In genomic region chr2:33204945-33205344, GRCh38 we compare ENCODE assay signal across 15 cellular contexts.
DNase-seq lines count a peak whose midpoint lies in the region; ATAC-seq and TF ChIP-seq lines count a peak whose summit lies in the region.
"Had no signal": no experiment of that assay in that cellular context is flagged by ENCODE, and none has a peak within 500 bp of the region (broad histone marks: within the 10 kb centered on the region; RNA-seq: fewer than 3 reads in every experiment).

No MANE protein-coding gene starts in this region.

- dilution Hi-C loops in mammary epithelial cell (cut with HindIII; ENCODE audit: low sequenced_read_pairs): no loop called here

- TF ChIP-seq CTCF in GM13976 (IDR thresholded peaks at IDR 0.05; ENCODE audit: borderline replicate concordance, control extremely low read depth, extremely low read depth, insufficient read depth, missing control alignments): no peak
- no peak for TF ChIP-seq CTCF in mammary epithelial cell (conservative IDR thresholded peaks at IDR 0.05 in 1 of 2, IDR thresholded peaks at IDR 0.05 in 1 of 2; ENCODE audit: extremely low read depth in 1 of 2, insufficient read depth in 1 of 2, low read depth in 1 of 2, low read length in 2 of 2)

- no peak overlapping the region for H3K9ac ChIP-seq in mammary epithelial cell (ENCODE audit: insufficient read depth, low read length)

- H4K20me1 ChIP-seq in mammary epithelial cell (ENCODE audit: insufficient read depth, low read length): no peaks in the 10 kb centered on the region

- peak; percentile 13 for DNase-seq in GM13976 (ENCODE audit: low spot score)
- DNase-seq in stimulated activated effector memory CD8-positive, alpha-beta T cell treated with anti-CD3 and anti-CD28 coated beads, Interleukin-12 subunit alpha, Interleukin-12 subunit beta, amount 100 ng/mL, for 72 hours (ENCODE audit: low spot score in 2 of 2): no peak
- no peak for DNase-seq in mammary epithelial cell
- DNase-seq in glomerular visceral epithelial cell (ENCODE audit: extremely low spot score): no peak
- no peak for DNase-seq in NCI-H82 treated with DMSO at 0.1 percent for 48 hours (lab: John Stamatoyannopoulos, UW; ENCODE audit: unreplicated experiment)
- DNase-seq: ACHN; activated T-cell treated with anti-CD3 and anti-CD28 coated beads, Interleukin-2, amount 50 U/mL, for 1 hour; left colon; PC-9; uterus had no signal

- H3K36me3 ChIP-seq in mammary epithelial cell (ENCODE audit: insufficient read depth, low read length): no peaks in the 10 kb centered on the region
- H3K36me3 ChIP-seq: HAP-1, uterus had no signal

- ATAC-seq in GM19328 (IDR thresholded peaks at IDR 0.05; ENCODE audit: unreplicated experiment) (peak; percentile 34), HG02571 (IDR thresholded peaks at IDR 0.05; ENCODE audit: unreplicated experiment) (peak; percentile 52), HG03196 (IDR thresholded peaks at IDR 0.05; ENCODE audit: unreplicated experiment) (peak; percentile 57)
- no peak for ATAC-seq in stimulated activated effector memory CD8-positive, alpha-beta T cell treated with anti-CD3 and anti-CD28 coated beads, Interleukin-12 subunit alpha, Interleukin-12 subunit beta, amount 100 ng/mL, for 72 hours
- ATAC-seq: left colon had no signal

- WGBS in mammary epithelial cell (ENCODE audit: low coverage, missing lambda C conversion rate): 95% methylated on average over 2 of the region's 2 CpGs

- no peaks in the 10 kb centered on the region for H3K4me1 Mint-ChIP-seq in stimulated activated effector memory CD8-positive, alpha-beta T cell treated with anti-CD3 and anti-CD28 coated beads, Interleukin-12 subunit alpha, Interleukin-12 subunit beta, amount 100 ng/mL, for 72 hours

- no peak overlapping the region for H2AFZ ChIP-seq in mammary epithelial cell (ENCODE audit: low read depth, low read length)
- H2AFZ ChIP-seq: hepatocyte, PC-9 had no signal

- H3K4me3 Mint-ChIP-seq in stimulated activated effector memory CD8-positive, alpha-beta T cell treated with anti-CD3 and anti-CD28 coated beads, Interleukin-12 subunit alpha, Interleukin-12 subunit beta, amount 100 ng/mL, for 72 hours: no peak overlapping the region

- H3K4me3 ChIP-seq in mammary epithelial cell (replicated peaks in 1 of 3; ENCODE audit: insufficient read depth in 1 of 3, low read depth in 2 of 3, low read length in 3 of 3): no peak overlapping the region
- H3K4me3 ChIP-seq: HAP-1, hepatocyte, PC-9, uterus had no signal

- H3K36me3 Mint-ChIP-seq in stimulated activated effector memory CD8-positive, alpha-beta T cell treated with anti-CD3 and anti-CD28 coated beads, Interleukin-12 subunit alpha, Interleukin-12 subunit beta, amount 100 ng/mL, for 72 hours: no peaks in the 10 kb centered on the region

- H3K4me2 ChIP-seq in mammary epithelial cell (ENCODE audit: insufficient read depth, low read depth, low read length): no peak overlapping the region
- H3K4me2 ChIP-seq: hepatocyte, PC-9 had no signal

- H3K79me2 ChIP-seq in mammary epithelial cell (ENCODE audit: insufficient read depth, low read length): no peaks in the 10 kb centered on the region
- H3K79me2 ChIP-seq: hepatocyte had no signal

- H3K9me3 ChIP-seq in mammary epithelial cell (replicated peaks; ENCODE audit: insufficient read depth, low read length): no peaks in the 10 kb centered on the region
- H3K9me3 ChIP-seq: HAP-1, uterus had no signal

- no peaks in the 10 kb centered on the region for H3K9me3 Mint-ChIP-seq in stimulated activated effector memory CD8-positive, alpha-beta T cell treated with anti-CD3 and anti-CD28 coated beads, Interleukin-12 subunit alpha, Interleukin-12 subunit beta, amount 100 ng/mL, for 72 hours

- H3K27ac ChIP-seq in mammary epithelial cell (ENCODE audit: insufficient read depth, low read depth, low read length): no peak overlapping the region
- H3K27ac ChIP-seq: hepatocyte, PC-9, uterus had no signal

- peaks cover 5% of the 10 kb centered on the region for H3K4me1 ChIP-seq in mammary epithelial cell (ENCODE audit: insufficient read depth, low read length)
- H3K4me1 ChIP-seq: HAP-1, uterus had no signal

- no TSS peak for BruUV-seq in mammary epithelial cell (replicated peaks; lab: Mats Ljungman, UMichigan)

- CTCF ChIA-PET in mammary epithelial cell (lab: Charles Lee; ENCODE audit: low non-redundant PET): no interaction called here

- no peak overlapping the region for H3K27ac Mint-ChIP-seq in stimulated activated effector memory CD8-positive, alpha-beta T cell treated with anti-CD3 and anti-CD28 coated beads, Interleukin-12 subunit alpha, Interleukin-12 subunit beta, amount 100 ng/mL, for 72 hours

- in situ Hi-C loops in GM13976 (cut with MboI; ENCODE audit: low sequenced_read_pairs, unreplicated experiment): no loop called here
- in situ Hi-C loops in mammary epithelial cell (cut with MboI; ENCODE audit: low sequenced_read_pairs in 2 of 2): no loop called here

- intact Hi-C loops in mammary epithelial cell (cut with micrococcal nuclease): no loop called here

- H3K27me3 ChIP-seq in mammary epithelial cell (ENCODE audit: insufficient read depth, low read length): no peaks in the 10 kb centered on the region
- H3K27me3 ChIP-seq: hepatocyte, uterus had no signal
